Comparison of ENCODE assay signal across 19 cellular contexts in genomic region chr4:58669783-58670182, GRCh38.
"Had no signal": no experiment of that assay in that cellular context is flagged by ENCODE, and none has a peak within 500 bp of the region (broad histone marks: within the 10 kb centered on the region; RNA-seq: fewer than 3 reads in every experiment).

No MANE protein-coding gene starts in this region.

- H3K4me3 ChIP-seq: esophagus squamous epithelium, gastroesophageal sphincter, mucosa of descending colon, psoas muscle, spleen, tibial nerve had no signal

- H3K36me3 ChIP-seq: esophagus squamous epithelium, gastroesophageal sphincter, neutrophil, spleen, tibial nerve had no signal

- H3K4me1 ChIP-seq: esophagus squamous epithelium, gastroesophageal sphincter, psoas muscle, spleen, tibial nerve had no signal

- H3K9me3 ChIP-seq: esophagus squamous epithelium, gastroesophageal sphincter, neutrophil, psoas muscle had no signal

- DNase-seq: dermis blood vessel endothelial cell; esophagus squamous epithelium; foreskin fibroblast; glutamatergic neuron; islet precursor cell; mucosa of descending colon; naive thymus-derived CD8-positive, alpha-beta T cell; retina; stimulated activated CD4-positive, alpha-beta T cell treated with anti-CD3 and anti-CD28 coated beads, Interleukin-15, amount 100 ng/mL, for 24 hours; stimulated activated CD4-positive, alpha-beta T cell treated with anti-CD3 and anti-CD28 coated beads, Interleukin-1b, Interleukin-23, amount 100 ng/mL, for 48 hours; stimulated activated CD4-positive, alpha-beta T cell treated with anti-CD3 and anti-CD28 coated beads, Interleukin-4, amount 100 ng/mL, for 24 hours had no signal

- H3K27me3 ChIP-seq: esophagus squamous epithelium, gastroesophageal sphincter, neutrophil, spleen, tibial nerve had no signal

- H3K27ac ChIP-seq: esophagus squamous epithelium, gastroesophageal sphincter, neutrophil, psoas muscle, spleen, tibial nerve had no signal

- ATAC-seq: gastroesophageal sphincter; left lobe of liver; mucosa of descending colon; naive thymus-derived CD8-positive, alpha-beta T cell; psoas muscle; sciatic nerve; stimulated activated memory B cell treated with anti-CD40 and anti-IgM and Interleukin-4, amounts not matched to agents 10 μg/mL and 1 μg/mL and 100 μg/mL, for 72 hours had no signal
